11 cellular contexts compared by ENCODE assay signal in genomic region chr7:117582219-117582704, GRCh38.
A peak's percentile ranks its signal among the peaks of the same experiment; 100 is the strongest.
DNase-seq lines count a peak whose midpoint lies in the region; ATAC-seq and TF ChIP-seq lines count a peak whose summit lies in the region.
"Had no signal": no experiment of that assay in that cellular context is flagged by ENCODE, and none has a peak within 500 bp of the region (broad histone marks: within the 10 kb centered on the region; RNA-seq: fewer than 3 reads in every experiment).

No MANE protein-coding gene starts in this region.

- no peak overlapping the region for H3K27ac Mint-ChIP-seq in activated CD4-positive, alpha-beta T cell treated with anti-CD3 and anti-CD28 coated beads for 36 hours

- CTCF ChIA-PET in activated CD4-positive, alpha-beta T cell treated with anti-CD3 and anti-CD28 coated beads for 36 hours (lab: Charles Lee): no interaction called here

- POLR2A ChIA-PET in activated CD4-positive, alpha-beta T cell treated with anti-CD3 and anti-CD28 coated beads for 36 hours (lab: Charles Lee): no interaction called here

- H3K9me3 Mint-ChIP-seq in activated CD4-positive, alpha-beta T cell treated with anti-CD3 and anti-CD28 coated beads for 36 hours (ENCODE audit: low read depth): no peaks in the 10 kb centered on the region

- in situ Hi-C loops in Caki2 (cut with HindIII; ENCODE audit: low pct_unique_long_range_greater_than_20kb, low sequenced_read_pairs): no loop called here
- in situ Hi-C loops in GM13976 (cut with MboI; ENCODE audit: low sequenced_read_pairs, unreplicated experiment): no loop called here

- DNase-seq in Caki2 (ENCODE audit: low read depth): peak; percentile 6
- DNase-seq in NCI-H460 (ENCODE audit: extremely low read depth, low read depth): peak; percentile 7
- DNase-seq in fibroblast of the conjunctiva (ENCODE audit: low read depth): peak; percentile 68
- peak; percentile 50 for DNase-seq in omental fat pad (ENCODE audit: low spot score)
- no peak for DNase-seq in GM13976 (ENCODE audit: low spot score)
- DNase-seq in germinal center (ENCODE audit: low spot score): no peak
- DNase-seq in activated CD4-positive, alpha-beta T cell treated with anti-CD3 and anti-CD28 coated beads for 36 hours: no peak
- DNase-seq: amygdala, DMS79, spleen had no signal

- H3K4me3 Mint-ChIP-seq in activated CD4-positive, alpha-beta T cell treated with anti-CD3 and anti-CD28 coated beads for 36 hours: no peak overlapping the region

- intact Hi-C loops in activated CD4-positive, alpha-beta T cell treated with anti-CD3 and anti-CD28 coated beads for 36 hours (cut with DNase I, micrococcal nuclease): loop anchor here in 1 of 2 experiments (10.0 kb wide), 1 partner anchor 63 kb away; no protein-coding TSS in a partner anchor

- no peak for TF ChIP-seq CTCF in omental fat pad (IDR thresholded peaks at IDR 0.05)
- no peak for TF ChIP-seq CTCF in GM13976 (IDR thresholded peaks at IDR 0.05; ENCODE audit: borderline replicate concordance, control extremely low read depth, extremely low read depth, insufficient read depth, missing control alignments)

- H3K4me1 Mint-ChIP-seq in activated CD4-positive, alpha-beta T cell treated with anti-CD3 and anti-CD28 coated beads for 36 hours: no peaks in the 10 kb centered on the region

- ATAC-seq in omental fat pad (ENCODE audit: low FRiP score) (peak; percentile 99), HG03432 (IDR thresholded peaks at IDR 0.05; ENCODE audit: unreplicated experiment) (no peak)
- ATAC-seq in activated CD4-positive, alpha-beta T cell treated with anti-CD3 and anti-CD28 coated beads for 36 hours: no peak

- no peaks in the 10 kb centered on the region for H3K36me3 Mint-ChIP-seq in activated CD4-positive, alpha-beta T cell treated with anti-CD3 and anti-CD28 coated beads for 36 hours (ENCODE audit: low read depth)

- no peaks in the 10 kb centered on the region for H3K27me3 Mint-ChIP-seq in activated CD4-positive, alpha-beta T cell treated with anti-CD3 and anti-CD28 coated beads for 36 hours

Comparison
In these comparisons a context has a peak if more than half of its experiments do, and no peak if none do; other contexts are left out.
1. DNase-seq: peak in Caki2 (single experiment), NCI-H460 (single experiment), fibroblast of the conjunctiva (single experiment) and omental fat pad (single experiment); none in GM13976 (single experiment), germinal center (single experiment) and activated CD4-positive, alpha-beta T cell treated with anti-CD3 and anti-CD28 coated beads for 36 hours (single experiment).